In the genomic region with DNA sequence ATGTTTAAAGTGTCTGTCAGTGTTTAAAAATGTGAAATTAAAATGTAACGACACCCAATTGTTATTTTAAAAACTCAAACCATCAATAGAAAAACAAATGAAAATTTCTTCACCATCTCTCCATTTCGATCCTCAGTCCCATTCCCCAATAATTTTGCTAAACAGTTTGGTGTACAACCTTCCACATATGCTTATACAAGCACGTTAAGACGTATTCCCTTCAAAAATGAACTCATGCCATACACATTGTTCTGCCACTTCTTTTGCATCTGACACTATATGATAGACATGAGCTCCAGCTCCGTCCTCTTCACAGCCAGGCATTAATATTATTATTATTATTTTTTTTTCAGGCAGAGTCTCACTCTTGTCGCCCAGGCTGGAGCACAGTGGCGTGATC, we compare ENCODE assay signal across 10 cellular contexts. TPM values are rescaled to one million over a fixed set of nuclear protein-coding genes. Genes with fewer than 3 reads are reported as not detected.
"Had no signal": no experiment of that assay in that cellular context is flagged by ENCODE, and none has a peak within 500 bp of the region (broad histone marks: within the 10 kb centered on the region; RNA-seq: fewer than 3 reads in every experiment).

No MANE protein-coding gene starts in this region.

- H3K36me3 ChIP-seq: HAP-1 had no signal

- H3K4me1 ChIP-seq: HAP-1 had no signal

- H3K27ac Mint-ChIP-seq: GM23338, H9, HFFc6 had no signal

- H3K4me2 ChIP-seq: GM23338 had no signal

- H3K9me3 ChIP-seq: HAP-1 had no signal

- DNase-seq: GM23248, GOT3, H7, H9, HCEC 1CT, HFFc6 had no signal

- H3K9ac ChIP-seq: GM23248 had no signal

- H3K27ac ChIP-seq: GM23248 had no signal

- ATAC-seq: GM23338, HCT116 had no signal

- H3K4me3 ChIP-seq: GM23248, GM23338, HAP-1 had no signal

- H3K4me3 Mint-ChIP-seq: GM23338, H9, HFFc6 had no signal

- H2AFZ ChIP-seq: GM23248, GM23338 had no signal

RNA-seq across cellular contexts. Expression of a gene that starts 14.1 kb away (rescaled TPM):
- total RNA-seq: GM23248, H4, HFFc6 had no signal
- polyA plus RNA-seq: GM23248 had no signal
